Comparison of ENCODE assay signal across 1 cellular context in the genomic region with DNA sequence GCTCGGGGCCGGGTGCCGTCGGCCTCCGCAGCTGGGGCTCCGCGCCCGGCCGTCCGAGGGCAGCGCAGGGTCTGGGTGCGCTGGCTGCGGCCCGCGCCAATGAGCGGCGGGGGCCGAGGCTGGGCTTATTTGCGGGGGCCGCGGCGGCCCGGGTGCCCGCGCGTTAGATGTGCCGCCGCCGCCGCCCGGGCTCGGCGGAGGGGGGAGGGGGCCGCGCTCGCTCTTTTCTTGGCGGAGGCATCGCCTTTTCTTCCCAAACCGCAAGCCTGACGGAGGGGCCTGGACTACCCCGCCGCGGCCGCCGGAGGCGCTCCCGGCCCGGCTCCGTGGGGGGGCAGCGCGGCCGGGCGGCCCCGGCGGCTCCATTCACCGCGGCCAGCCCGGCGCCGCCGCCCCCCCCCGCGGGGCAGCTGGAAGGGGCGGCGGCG.
TF ChIP-seq lines count a peak whose summit lies in the region.

A gene (minus strand): TSS at position 101 of the 428 bp plus-strand sequence. CDS start 278 bp downstream, outside the sequence.

TF ChIP-seq in HCT116, 20 proteins besides CTCF, POLR2A, EP300 and RAD21 (continued from another document):
- TF ChIP-seq YY1 (IDR thresholded peaks at IDR 0.05; ENCODE audit: extremely low read depth, insufficient replicate concordance, low read depth, low read length) (no peak), ZNF274 (IDR thresholded peaks at IDR 0.05; ENCODE audit: low read depth, low read length) (no peak), ELF1 (IDR thresholded peaks at IDR 0.05; ENCODE audit: borderline replicate concordance, low read depth) (no peak), JUND (IDR thresholded peaks at IDR 0.05) (no peak), TCF7L2 (IDR thresholded peaks at IDR 0.05; ENCODE audit: borderline replicate concordance, extremely low read depth, insufficient read depth, insufficient read length) (peak; percentile 92), ZFX (IDR thresholded peaks at IDR 0.05) (0 out of 2 replicates have a peak, but pooled peaks have one; percentile 37)
- TF ChIP-seq, protein P1, sequence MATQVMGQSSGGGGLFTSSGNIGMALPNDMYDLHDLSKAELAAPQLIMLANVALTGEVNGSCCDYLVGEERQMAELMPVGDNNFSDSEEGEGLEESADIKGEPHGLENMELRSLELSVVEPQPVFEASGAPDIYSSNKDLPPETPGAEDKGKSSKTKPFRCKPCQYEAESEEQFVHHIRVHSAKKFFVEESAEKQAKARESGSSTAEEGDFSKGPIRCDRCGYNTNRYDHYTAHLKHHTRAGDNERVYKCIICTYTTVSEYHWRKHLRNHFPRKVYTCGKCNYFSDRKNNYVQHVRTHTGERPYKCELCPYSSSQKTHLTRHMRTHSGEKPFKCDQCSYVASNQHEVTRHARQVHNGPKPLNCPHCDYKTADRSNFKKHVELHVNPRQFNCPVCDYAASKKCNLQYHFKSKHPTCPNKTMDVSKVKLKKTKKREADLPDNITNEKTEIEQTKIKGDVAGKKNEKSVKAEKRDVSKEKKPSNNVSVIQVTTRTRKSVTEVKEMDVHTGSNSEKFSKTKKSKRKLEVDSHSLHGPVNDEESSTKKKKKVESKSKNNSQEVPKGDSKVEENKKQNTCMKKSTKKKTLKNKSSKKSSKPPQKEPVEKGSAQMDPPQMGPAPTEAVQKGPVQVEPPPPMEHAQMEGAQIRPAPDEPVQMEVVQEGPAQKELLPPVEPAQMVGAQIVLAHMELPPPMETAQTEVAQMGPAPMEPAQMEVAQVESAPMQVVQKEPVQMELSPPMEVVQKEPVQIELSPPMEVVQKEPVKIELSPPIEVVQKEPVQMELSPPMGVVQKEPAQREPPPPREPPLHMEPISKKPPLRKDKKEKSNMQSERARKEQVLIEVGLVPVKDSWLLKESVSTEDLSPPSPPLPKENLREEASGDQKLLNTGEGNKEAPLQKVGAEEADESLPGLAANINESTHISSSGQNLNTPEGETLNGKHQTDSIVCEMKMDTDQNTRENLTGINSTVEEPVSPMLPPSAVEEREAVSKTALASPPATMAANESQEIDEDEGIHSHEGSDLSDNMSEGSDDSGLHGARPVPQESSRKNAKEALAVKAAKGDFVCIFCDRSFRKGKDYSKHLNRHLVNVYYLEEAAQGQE (IDR thresholded peaks at IDR 0.05; ENCODE audit: low read depth), result no peak
- TF ChIP-seq, protein P2, sequence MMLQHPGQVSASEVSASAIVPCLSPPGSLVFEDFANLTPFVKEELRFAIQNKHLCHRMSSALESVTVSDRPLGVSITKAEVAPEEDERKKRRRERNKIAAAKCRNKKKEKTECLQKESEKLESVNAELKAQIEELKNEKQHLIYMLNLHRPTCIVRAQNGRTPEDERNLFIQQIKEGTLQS (IDR thresholded peaks at IDR 0.05), result no peak
